Comparison of ENCODE assay signal across 21 cellular contexts in genomic region chr18:59810183-59810582, GRCh38.
DNase-seq lines count a peak whose midpoint lies in the region; ATAC-seq, FAIRE-seq and TF ChIP-seq lines count a peak whose summit lies in the region.
"Had no signal": no experiment of that assay in that cellular context is flagged by ENCODE, and none has a peak within 500 bp of the region (broad histone marks: within the 10 kb centered on the region; RNA-seq: fewer than 3 reads in every experiment).

No MANE protein-coding gene starts in this region.

- peak; percentile 42 for FAIRE-seq in GM12892 (lab: Jason Lieb, UNC)
- FAIRE-seq in RCC 7860 (lab: Jason Lieb, UNC): peak; percentile 92
- FAIRE-seq: G401.6, HTR-8/SVneo had no signal

- H3K9me3 ChIP-seq in left ventricle myocardium inferior (replicated peaks): no peaks in the 10 kb centered on the region
- H3K9me3 ChIP-seq in esophagus squamous epithelium: no peaks in the 10 kb centered on the region

- 67 to 72% methylated on average over 6 of the region's 6 CpGs for WGBS in esophagus squamous epithelium, 2 donors

- no peaks in the 10 kb centered on the region for H3K4me1 ChIP-seq in left ventricle myocardium inferior
- H3K4me1 ChIP-seq in esophagus squamous epithelium: no peaks in the 10 kb centered on the region

- no peak overlapping the region for H3K4me3 Mint-ChIP-seq in nephron
- H3K4me3 Mint-ChIP-seq: CD4-positive, CD25-positive, alpha-beta regulatory T cell had no signal

- H3K27ac Mint-ChIP-seq in nephron: peak overlapping the region in 2 of 3 experiments; percentile 13 to 67
- H3K27ac Mint-ChIP-seq: CD4-positive, CD25-positive, alpha-beta regulatory T cell had no signal

- TF ChIP-seq POLR2A in GM12892 (IDR thresholded peaks at IDR 0.05; ENCODE audit: low read depth, low read length) (no peak), esophagus squamous epithelium (IDR thresholded peaks at IDR 0.05) (no peak)

- H3K4me3 ChIP-seq in left ventricle myocardium inferior (no peak overlapping the region), esophagus squamous epithelium (no peak overlapping the region)
- H3K4me3 ChIP-seq: GM23248 had no signal

- TF ChIP-seq CTCF in nephron (IDR thresholded peaks at IDR 0.05; ENCODE audit: unreplicated experiment in 3 of 3) (no peak), left ventricle myocardium inferior (IDR thresholded peaks at IDR 0.05; ENCODE audit: borderline replicate concordance) (no peak), esophagus squamous epithelium (IDR thresholded peaks at IDR 0.05) (no peak)

- no peaks in the 10 kb centered on the region for H3K9me3 Mint-ChIP-seq in nephron

- peaks cover 17% of the 10 kb centered on the region for H3K27me3 ChIP-seq in left ventricle myocardium inferior (ENCODE audit: low read depth)
- peaks cover 0 to 4% (median 0%) of the 10 kb centered on the region in 4 donors for H3K27me3 ChIP-seq in esophagus squamous epithelium

- no peak for DNase-seq in GM12892 (ENCODE audit: insufficient read length)
- peak; percentile 71 for DNase-seq in RCC 7860 (ENCODE audit: low spot score)
- DNase-seq in left ventricle myocardium inferior: no peak
- no peak for DNase-seq in DMS53 (lab: John Stamatoyannopoulos, UW)
- DNase-seq in H4 (ENCODE audit: low spot score): no peak
- DNase-seq in esophagus squamous epithelium (lab: John Stamatoyannopoulos, UW): no peak
- DNase-seq: Calu3; CD4-positive, CD25-positive, alpha-beta regulatory T cell; DMS79 treated with DMSO at 0.1 percent for 48 hours; GM23248; KBM-7; NCI-H1092 treated with DMSO at 0.1 percent for 48 hours; NCI-H1694 treated with DMSO at 0.1 percent for 48 hours; NCI-H82; SHP77 treated with DMSO at 0.1 percent for 48 hours; T-helper 2 cell had no signal

- ATAC-seq in GM19351 (IDR thresholded peaks at IDR 0.05; ENCODE audit: unreplicated experiment): peak; percentile 75
- ATAC-seq: Panc1 had no signal

- peaks cover 21% of the 10 kb centered on the region for H3K4me1 Mint-ChIP-seq in nephron

- intact Hi-C loops in left ventricle myocardium inferior (cut with micrococcal nuclease) (no loop called here), esophagus squamous epithelium (cut with DNase I) (loop anchor here (10.0 kb wide), 1 partner anchor 115 kb away; the partner anchor contains the start of gene CCBE1)

- no peaks in the 10 kb centered on the region for H3K36me3 Mint-ChIP-seq in nephron (ENCODE audit: low read depth)
- H3K36me3 Mint-ChIP-seq: CD4-positive, CD25-positive, alpha-beta regulatory T cell had no signal

- H3K36me3 ChIP-seq in left ventricle myocardium inferior (no peaks in the 10 kb centered on the region), esophagus squamous epithelium (no peaks in the 10 kb centered on the region)

- H3K27me3 Mint-ChIP-seq in nephron (ENCODE audit: low read depth): peaks cover 3% of the 10 kb centered on the region

- no peak overlapping the region for H3K27ac ChIP-seq in left ventricle myocardium inferior (replicated peaks)
- H3K27ac ChIP-seq in esophagus squamous epithelium: no peak overlapping the region
- H3K27ac ChIP-seq: GM23248 had no signal
